In genomic region chr2:169656164-169656563, GRCh38 we compare ENCODE assay signal across 22 cellular contexts. TPM values are rescaled to one million over a fixed set of nuclear protein-coding genes. Genes with fewer than 3 reads are reported as not detected.
DNase-seq lines count a peak whose midpoint lies in the region; ATAC-seq, FAIRE-seq and TF ChIP-seq lines count a peak whose summit lies in the region.
"Had no signal": no experiment of that assay in that cellular context is flagged by ENCODE, and none has a peak within 500 bp of the region (broad histone marks: within the 10 kb centered on the region; RNA-seq: fewer than 3 reads in every experiment).

No MANE protein-coding gene starts in this region.

- no TSS peak for BruUV-seq in HepG2 (replicated peaks; lab: Mats Ljungman, UMichigan)

- in situ Hi-C loops in HepG2 (cut with HindIII; ENCODE audit: extremely low pct_ligation_motif_present, low pct_unique_long_range_greater_than_20kb), result no loop called here
- in situ Hi-C loops in KBM-7 (cut with MboI; ENCODE audit: low pct_unique_long_range_greater_than_20kb, low sequenced_read_pairs), result no loop called here

- H3K79me2 ChIP-seq in HepG2 (ENCODE audit: insufficient read depth, low read length), result no peaks in the 10 kb centered on the region
- H3K79me2 ChIP-seq in Loucy (ENCODE audit: insufficient read depth, low read length), result no peaks in the 10 kb centered on the region

- no peaks in the 10 kb centered on the region for H3K4me1 ChIP-seq in HepG2 (ENCODE audit: insufficient read depth, low read length)
- no peaks in the 10 kb centered on the region for H3K4me1 ChIP-seq in right lobe of liver
- H3K4me1 ChIP-seq in Loucy (ENCODE audit: insufficient read depth, low read length, poor library complexity, severe bottlenecking), result peaks cover 12% of the 10 kb centered on the region
- H3K4me1 ChIP-seq: A549, Caco-2 had no signal

- H3K4me3 ChIP-seq in HepG2 (replicated peaks in 1 of 3; ENCODE audit: insufficient read depth in 1 of 3, low read depth in 2 of 3, low read length in 3 of 3), result no peak overlapping the region
- no peak overlapping the region for H3K4me3 ChIP-seq in right lobe of liver
- no peak overlapping the region for H3K4me3 ChIP-seq in Loucy (ENCODE audit: low read length, poor library complexity, severe bottlenecking)
- H3K4me3 ChIP-seq: A549; BLaER1 treated with 17β-estradiol and CSF1 and Interleukin-3, amounts not matched to agents 10 nM and 100 nM had no signal

- no peak for TF ChIP-seq CTCF in HepG2 (CRISPR knock-in tag; IDR thresholded peaks at IDR 0.05)
- TF ChIP-seq CTCF in right lobe of liver (IDR thresholded peaks at IDR 0.05), result no peak
- TF ChIP-seq CTCF in Loucy (conservative IDR thresholded peaks at IDR 0.05; ENCODE audit: low read length), result no peak

- H3K4me1 Mint-ChIP-seq in T-cell, result no peaks in the 10 kb centered on the region

- POLR2A ChIA-PET in HepG2 (lab: Yijun Ruan, JAX), result no interaction called here
- POLR2A ChIA-PET in T-cell (lab: Charles Lee), result interaction anchor here in 1 of 2 donors (0.7 kb wide), 1 partner anchor 1349 kb away, joined by 5 read pairs; no protein-coding TSS in a partner anchor

- no peak for TF ChIP-seq RAD21 in HepG2 (CRISPR knock-in tag; IDR thresholded peaks at IDR 0.05)

- H3K36me3 Mint-ChIP-seq in T-cell, result no peaks in the 10 kb centered on the region
- H3K36me3 Mint-ChIP-seq: CD8-positive, alpha-beta T cell had no signal

- TF ChIP-seq POLR2A in HepG2 (IDR thresholded peaks at IDR 0.05; ENCODE audit: insufficient read depth in 1 of 2, low read depth in 2 of 2, low read length in 2 of 2) (no peak), right lobe of liver (IDR thresholded peaks at IDR 0.05) (no peak)

- no peak overlapping the region for H3K27ac Mint-ChIP-seq in T-cell
- H3K27ac Mint-ChIP-seq: CD4-positive, alpha-beta T cell; CD8-positive, alpha-beta T cell had no signal

- intact Hi-C loops in HepG2 (cut with micrococcal nuclease; ENCODE audit: unreplicated experiment), result no loop called here
- intact Hi-C loops in right lobe of liver (cut with DNase I), result no loop called here

- H3K27me3 ChIP-seq in HepG2 (ENCODE audit: control insufficient read depth in 1 of 2, insufficient read depth in 2 of 2, low read length in 2 of 2) (no peaks in the 10 kb centered on the region), right lobe of liver (no peaks in the 10 kb centered on the region), Loucy (ENCODE audit: insufficient read depth, low read length, poor library complexity, severe bottlenecking) (no peaks in the 10 kb centered on the region)
- H3K27me3 ChIP-seq: BLaER1 treated with 17β-estradiol and CSF1 and Interleukin-3, amounts not matched to agents 10 nM and 100 nM had no signal

- FAIRE-seq in HepG2 (lab: Jason Lieb, UNC), result no peak
- FAIRE-seq: A549, D721Med, GM12891 had no signal

- TF ChIP-seq EP300 in HepG2 (IDR thresholded peaks at IDR 0.05; ENCODE audit: low read depth in 2 of 2, low read length in 2 of 2) (no peak), HepG2 (CRISPR knock-in tag; IDR thresholded peaks at IDR 0.05; ENCODE audit: borderline replicate concordance) (no peak)

- H4K20me1 ChIP-seq in HepG2 (ENCODE audit: insufficient read depth, low read length), result no peaks in the 10 kb centered on the region
- no peaks in the 10 kb centered on the region for H4K20me1 ChIP-seq in Loucy (ENCODE audit: insufficient read depth, low read length, poor library complexity, severe bottlenecking)
- H4K20me1 ChIP-seq: BLaER1 treated with 17β-estradiol and CSF1 and Interleukin-3, amounts not matched to agents 10 nM and 100 nM had no signal

- no peak overlapping the region for H2AFZ ChIP-seq in HepG2 (ENCODE audit: low read length)
- H2AFZ ChIP-seq in Loucy (ENCODE audit: low read length), result peak overlapping the region; percentile 77; the same call in 1 of the 2 replicates

- ATAC-seq in HepG2, result peak; percentile 40; the same call in 1 of the 3 replicates
- no peak for ATAC-seq in right lobe of liver
- no peak for ATAC-seq in T-cell (replicated peaks in 1 of 4)
- ATAC-seq: CD8-positive, alpha-beta T cell had no signal

- DNase-seq in HepG2 (ENCODE audit: low spot score) (no peak), right lobe of liver (no peak), KBM-7 (peak; percentile 33), islet precursor cell (peak; percentile 61), AG08395 (ENCODE audit: low spot score) (no peak), T-cell (no peak)
- no peak for DNase-seq in stimulated activated CD4-positive, alpha-beta T cell treated with anti-CD3 and anti-CD28 coated beads, Interleukin-2, amount 100 ng/mL, for 48 hours
- DNase-seq: Caco-2; Calu3; CD4-positive, alpha-beta T cell; CD8-positive, alpha-beta T cell; DMS79 treated with DMSO at 0.1 percent for 48 hours; GF-D8 had no signal

- H3K9me3 Mint-ChIP-seq in T-cell, result no peaks in the 10 kb centered on the region
- H3K9me3 Mint-ChIP-seq: CD4-positive, alpha-beta T cell; CD8-positive, alpha-beta T cell had no signal

- CTCF ChIA-PET in HepG2 (lab: Yijun Ruan, JAX; ENCODE audit: low intra/inter-chr PET ratio, low total read pairs), result no interaction called here
- CTCF ChIA-PET in T-cell (lab: Charles Lee), result interaction anchor here in 1 of 2 donors (0.6 kb wide), 1 partner anchor 1052 kb away, joined by 4 read pairs; no protein-coding TSS in a partner anchor

- H3K27ac ChIP-seq in HepG2 (ENCODE audit: extremely low read length, insufficient read depth, low read length) (no peak overlapping the region), right lobe of liver (no peak overlapping the region)
- H3K27ac ChIP-seq: 22Rv1; A549; BLaER1 treated with 17β-estradiol and CSF1 and Interleukin-3, amounts not matched to agents 10 nM and 100 nM; C4-2B had no signal

- H3K9ac ChIP-seq in HepG2 (ENCODE audit: insufficient read depth, low read depth, low read length), result no peak overlapping the region
- no peak overlapping the region for H3K9ac ChIP-seq in Loucy (ENCODE audit: low read depth, low read length, poor library complexity, severe bottlenecking)
- H3K9ac ChIP-seq: BLaER1 treated with 17β-estradiol and CSF1 and Interleukin-3, amounts not matched to agents 10 nM and 100 nM had no signal

- no peaks in the 10 kb centered on the region for H3K9me2 ChIP-seq in Loucy (replicated peaks; ENCODE audit: low read depth, low read length)

- peaks cover 14 to 20% of the 10 kb centered on the region in 2 donors for H3K27me3 Mint-ChIP-seq in T-cell

- H3K4me2 ChIP-seq in HepG2 (ENCODE audit: low read depth, low read length), result no peak overlapping the region
- no peak overlapping the region for H3K4me2 ChIP-seq in Loucy (ENCODE audit: low read depth, low read length, poor library complexity, severe bottlenecking)
- H3K4me2 ChIP-seq: A549; BLaER1 treated with 17β-estradiol and CSF1 and Interleukin-3, amounts not matched to agents 10 nM and 100 nM had no signal

- H3K9me3 ChIP-seq in HepG2 (ENCODE audit: low read length) (no peaks in the 10 kb centered on the region), right lobe of liver (no peaks in the 10 kb centered on the region), Loucy (ENCODE audit: insufficient read depth, low read depth, low read length) (no peaks in the 10 kb centered on the region)
- H3K9me3 ChIP-seq: A549; BLaER1 treated with 17β-estradiol and CSF1 and Interleukin-3, amounts not matched to agents 10 nM and 100 nM; Caco-2 had no signal

- no peaks in the 10 kb centered on the region for H3K36me3 ChIP-seq in HepG2 (replicated peaks in 1 of 2; ENCODE audit: control insufficient read depth in 1 of 2, insufficient read depth in 2 of 2, low read length in 2 of 2)
- no peaks in the 10 kb centered on the region for H3K36me3 ChIP-seq in right lobe of liver
- no peaks in the 10 kb centered on the region for H3K36me3 ChIP-seq in Loucy (ENCODE audit: insufficient read depth, low read length)
- H3K36me3 ChIP-seq: BLaER1 treated with 17β-estradiol and CSF1 and Interleukin-3, amounts not matched to agents 10 nM and 100 nM had no signal

- WGBS in HepG2 (ENCODE audit: low lambda C conversion rate), result 33% methylated on average over 3 of the region's 3 CpGs
- WGBS in right lobe of liver (ENCODE audit: insufficient coverage, low coverage, low lambda C conversion rate, missing lambda C conversion rate), result 61% methylated on average over 3 of the region's 3 CpGs

- no peaks in the 10 kb centered on the region for H3F3A ChIP-seq in Loucy (ENCODE audit: low read depth)

- no peak overlapping the region for H3K4me3 Mint-ChIP-seq in T-cell
- H3K4me3 Mint-ChIP-seq: CD4-positive, alpha-beta T cell; CD8-positive, alpha-beta T cell had no signal

RNA-seq across cellular contexts. Expression of gene CFAP210, which starts 38.0 kb away (rescaled TPM):
- 0.14 and 0.18 TPM in 2 replicates for total RNA-seq in HepG2 (2016; rRNA removed; fragmentation: Illumina TruSeq; extraction: Trizol)
- 0.35 TPM in 1 of 2 replicates, not detected in the other for total RNA-seq in HepG2 (2016; cell fraction: cytosol; rRNA removed; fragmentation: Illumina TruSeq; extraction: Trizol; ENCODE audit: low read depth)
- 0.07 TPM in 1 of 2 replicates, not detected in the other for total RNA-seq in HepG2 (2016; cell fraction: insoluble cytoplasmic fraction; rRNA removed; fragmentation: Illumina TruSeq; extraction: Trizol)
- total RNA-seq in HepG2 (2016; cell fraction: membrane; rRNA removed; fragmentation: Illumina TruSeq; extraction: Trizol), result not detected in 2 replicates
- total RNA-seq in HepG2 (2016; cell fraction: nucleus; rRNA removed; fragmentation: Illumina TruSeq; extraction: Trizol), result not detected in 2 replicates
- not detected in 2 replicates for polyA plus RNA-seq in HepG2 (2011; rRNA removed)
- polyA plus RNA-seq in HepG2 (2011; cell fraction: cytosol; rRNA removed), result not detected in 2 replicates
- polyA plus RNA-seq in HepG2 (2011; cell fraction: nucleus; rRNA removed), result not detected in 2 replicates
- polyA plus RNA-seq in HepG2 (2012), result not detected in 2 replicates
- polyA plus RNA-seq in HepG2 (2016; cell fraction: cytosol; fragmentation: Illumina TruSeq; extraction: Trizol; ENCODE audit: low read depth), result not detected in 2 replicates
- polyA plus RNA-seq in HepG2 (2016; cell fraction: insoluble cytoplasmic fraction; fragmentation: Illumina TruSeq; extraction: Trizol; ENCODE audit: low read depth), result not detected in 2 replicates
- polyA plus RNA-seq in HepG2 (2016; cell fraction: membrane; fragmentation: Illumina TruSeq; extraction: Trizol; ENCODE audit: low read depth), result not detected in 2 replicates
- not detected in 2 replicates for polyA plus RNA-seq in HepG2 (2016; cell fraction: nucleus; fragmentation: Illumina TruSeq; extraction: Trizol; ENCODE audit: insufficient read depth, low read depth)
- not detected in 2 replicates for polyA minus RNA-seq in HepG2 (2011; rRNA and poly(A)+ RNA removed; ENCODE audit: low replicate concordance)
- polyA minus RNA-seq in HepG2 (2011; cell fraction: cytosol; rRNA and poly(A)+ RNA removed), result not detected in 2 replicates
- not detected in 2 replicates for polyA minus RNA-seq in HepG2 (2011; cell fraction: nucleus; rRNA and poly(A)+ RNA removed)
- under 1 TPM in 1 of 6 experiments, not detected in 5; 0.86 TPM for total RNA-seq in right lobe of liver
- under 1 TPM in 2 of 5 donors, not detected in 3; 0.35 to 0.96 TPM for total RNA-seq in T-cell
- total RNA-seq: A172, Caco-2, Calu3 had no signal
- polyA plus RNA-seq: BJ had no signal

RNA-seq across cellular contexts. Expression of gene PHOSPHO2, which starts 38.1 kb away (rescaled TPM):
- total RNA-seq in HepG2 (2016; rRNA removed; fragmentation: Illumina TruSeq; extraction: Trizol), result 11.4 and 14.6 TPM in 2 replicates
- 3.4 and 4.3 TPM in 2 replicates for total RNA-seq in HepG2 (2016; cell fraction: cytosol; rRNA removed; fragmentation: Illumina TruSeq; extraction: Trizol; ENCODE audit: low read depth)
- 10.8 and 13.8 TPM in 2 replicates for total RNA-seq in HepG2 (2016; cell fraction: insoluble cytoplasmic fraction; rRNA removed; fragmentation: Illumina TruSeq; extraction: Trizol)
- 7.5 and 11.0 TPM in 2 replicates for total RNA-seq in HepG2 (2016; cell fraction: membrane; rRNA removed; fragmentation: Illumina TruSeq; extraction: Trizol)
- total RNA-seq in HepG2 (2016; cell fraction: nucleus; rRNA removed; fragmentation: Illumina TruSeq; extraction: Trizol), result 24.5 and 26.6 TPM in 2 replicates
- polyA plus RNA-seq in HepG2 (2011; rRNA removed), result 4.8 and 6.1 TPM in 2 replicates
- polyA plus RNA-seq in HepG2 (2011; cell fraction: cytosol; rRNA removed), result 2.0 and 2.6 TPM in 2 replicates
- 5.9 and 7.6 TPM in 2 replicates for polyA plus RNA-seq in HepG2 (2011; cell fraction: nucleus; rRNA removed)
- 8.5 and 13.0 TPM in 2 replicates for polyA plus RNA-seq in HepG2 (2012)
- 7.1 and 9.6 TPM in 2 replicates for polyA plus RNA-seq in HepG2 (2016; cell fraction: cytosol; fragmentation: Illumina TruSeq; extraction: Trizol; ENCODE audit: low read depth)
- polyA plus RNA-seq in HepG2 (2016; cell fraction: insoluble cytoplasmic fraction; fragmentation: Illumina TruSeq; extraction: Trizol; ENCODE audit: low read depth), result 12.8 and 16.8 TPM in 2 replicates
- polyA plus RNA-seq in HepG2 (2016; cell fraction: membrane; fragmentation: Illumina TruSeq; extraction: Trizol; ENCODE audit: low read depth), result 9.5 and 11.4 TPM in 2 replicates
- 16.2 and 18.6 TPM in 2 replicates for polyA plus RNA-seq in HepG2 (2016; cell fraction: nucleus; fragmentation: Illumina TruSeq; extraction: Trizol; ENCODE audit: insufficient read depth, low read depth)
- 0.30 and 0.96 TPM in 2 replicates for polyA minus RNA-seq in HepG2 (2011; rRNA and poly(A)+ RNA removed; ENCODE audit: low replicate concordance)
- 3.1 and 3.5 TPM in 2 replicates for polyA minus RNA-seq in HepG2 (2011; cell fraction: cytosol; rRNA and poly(A)+ RNA removed)
- polyA minus RNA-seq in HepG2 (2011; cell fraction: nucleus; rRNA and poly(A)+ RNA removed), result 28.7 and 32.4 TPM in 2 replicates
- total RNA-seq in right lobe of liver, result 1 to 10 TPM; 1.8 to 5.6 (median 2.8) TPM
- total RNA-seq in T-cell, result 1 to 10 TPM; 3.6 to 8.6 (median 6.1) TPM

Comparison
In these comparisons a context has a peak if more than half of its experiments do, and no peak if none do; other contexts are left out.
1. DNase-seq: peak in KBM-7 (single experiment) and islet precursor cell (single experiment); none in HepG2 (single experiment), right lobe of liver (0 of 3), stimulated activated CD4-positive, alpha-beta T cell treated with anti-CD3 and anti-CD28 coated beads, Interleukin-2, amount 100 ng/mL, for 48 hours (0 of 2), AG08395 (single experiment) and T-cell (0 of 34).